ENCODE assay signal across 9 cellular contexts in the genomic region with DNA sequence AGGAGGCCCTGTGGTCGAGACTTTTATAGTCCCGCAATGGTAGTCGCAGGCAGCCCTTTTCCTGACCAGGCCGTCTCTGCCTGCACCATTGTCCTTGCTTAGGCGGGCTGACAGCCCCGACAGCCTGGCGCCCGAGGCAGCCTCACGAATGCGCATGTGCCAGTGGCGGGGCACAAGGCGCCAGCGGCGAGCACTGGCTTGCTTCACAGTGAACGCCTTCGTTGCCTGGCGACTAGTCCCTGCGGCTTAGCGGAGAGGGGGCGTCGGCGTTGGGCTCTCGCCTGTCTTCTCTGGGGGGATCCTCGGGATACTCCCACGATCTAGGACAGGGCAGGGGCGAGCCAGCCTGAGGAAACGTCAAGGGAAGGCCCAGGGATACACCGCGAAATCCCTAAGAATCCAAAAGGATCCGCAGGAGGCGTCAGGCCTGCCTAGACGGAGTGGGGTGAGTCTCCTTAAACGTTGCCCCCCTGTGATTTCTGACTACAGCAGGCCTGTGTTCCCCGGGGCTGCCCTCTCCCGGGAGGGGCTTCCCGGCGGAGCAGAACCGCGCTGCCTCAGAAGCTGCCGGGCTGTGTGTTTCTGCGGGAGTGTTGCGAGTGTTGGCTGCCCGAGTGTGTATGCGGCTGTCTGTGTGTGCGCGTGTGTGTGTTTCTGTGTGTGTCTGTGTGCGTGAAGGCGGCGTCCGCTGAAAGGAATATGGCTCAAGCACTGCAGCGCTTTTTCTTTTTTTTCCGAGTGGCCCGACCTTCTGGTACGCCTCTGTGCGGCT. TPM values are rescaled to one million over a fixed set of nuclear protein-coding genes. Genes with fewer than 3 reads are reported as not detected.
DNase-seq lines count a peak whose midpoint lies in the region; ATAC-seq, FAIRE-seq and TF ChIP-seq lines count a peak whose summit lies in the region.
"Had no signal": no experiment of that assay in that cellular context is flagged by ENCODE, and none has a peak within 500 bp of the region (broad histone marks: within the 10 kb centered on the region; RNA-seq: fewer than 3 reads in every experiment).

No MANE protein-coding gene starts in this region.

- H3K4me1 ChIP-seq in left lung: peaks cover 0 to 4% of the 10 kb centered on the region in 2 donors
- H3K4me1 ChIP-seq in stomach: peaks cover 0 to 20% (median 3%) of the 10 kb centered on the region in 4 donors
- no peaks in the 10 kb centered on the region for H3K4me1 ChIP-seq in small intestine (ENCODE audit: control insufficient read depth in 2 of 2, insufficient read depth in 1 of 2, low read depth in 1 of 2, low read length in 1 of 2)

- TF ChIP-seq POLR2A in NB4 (IDR thresholded peaks at IDR 0.05; ENCODE audit: extremely low read depth, insufficient read length): no peak
- TF ChIP-seq POLR2A in stomach (IDR thresholded peaks at IDR 0.05): no peak

- TF ChIP-seq EP300 in stomach (IDR thresholded peaks at IDR 0.05): no peak

- DNase-seq in AG08395 (ENCODE audit: low spot score) (peak; percentile 89), NB4 (ENCODE audit: low read depth) (peak; percentile 91), coronary artery (ENCODE audit: low spot score) (peak; percentile 80), left lung (peak; percentile 59 to 86), stomach (peak; percentile 25), small intestine (no peak), RCC 7860 (ENCODE audit: low spot score) (no peak)
- DNase-seq in central memory CD4-positive, alpha-beta T cell: no peak

- H3K27ac ChIP-seq in coronary artery (peak overlapping the region in 1 of 2 donors; percentile 9), left lung (no peak overlapping the region), stomach (peak overlapping the region in 1 of 5 donors; percentile 59), small intestine (ENCODE audit: low read depth in 1 of 2, low read length in 1 of 2) (no peak overlapping the region)

- FAIRE-seq in small intestine (lab: Jason Lieb, UNC): no peak
- FAIRE-seq in RCC 7860 (lab: Jason Lieb, UNC): no peak
- FAIRE-seq: TTC549 had no signal

- no peaks in the 10 kb centered on the region for H3K36me3 ChIP-seq in left lung
- no peaks in the 10 kb centered on the region for H3K36me3 ChIP-seq in stomach
- H3K36me3 ChIP-seq in small intestine (ENCODE audit: control insufficient read depth in 2 of 2, insufficient read depth in 2 of 2, low read length in 2 of 2): no peaks in the 10 kb centered on the region

- 8 to 15% (median 11%) methylated on average over 47 to 55 of the region's 55 CpGs for WGBS in stomach, 5 donors
- 13 to 35% (median 30%) methylated on average over 55 of the region's 55 CpGs for WGBS in small intestine, 3 donors

- H3K9me3 ChIP-seq in left lung: peaks cover 0 to 25% of the 10 kb centered on the region in 2 donors
- peaks cover 0 to 40% (median 20%) of the 10 kb centered on the region in 4 donors for H3K9me3 ChIP-seq in stomach
- H3K9me3 ChIP-seq in small intestine (ENCODE audit: control insufficient read depth, low read depth): no peaks in the 10 kb centered on the region

- H3K4me3 ChIP-seq in NB4 (ENCODE audit: low read depth, low read length) (peak overlapping the region; percentile 35), coronary artery (peak overlapping the region; percentile 74), left lung (peak overlapping the region; percentile 23 to 36), stomach (peak overlapping the region; percentile 40 to 54 (median 43)), small intestine (ENCODE audit: low read depth in 1 of 2, low read length in 2 of 2) (no peak overlapping the region)

- ATAC-seq in left lung: peak; percentile 89

- H3K27me3 ChIP-seq in left lung (peaks cover 3 to 54% of the 10 kb centered on the region in 2 donors), stomach (peaks cover 0 to 58% (median 10%) of the 10 kb centered on the region in 3 donors), small intestine (ENCODE audit: control insufficient read depth in 2 of 2, insufficient read depth in 2 of 2, low read length in 2 of 2) (peaks cover 0 to 15% of the 10 kb centered on the region in 2 donors)

- intact Hi-C loops in left lung (cut with DNase I): no loop called here
- intact Hi-C loops in stomach (cut with DNase I; ENCODE audit: low total_unique reads): no loop called here

- TF ChIP-seq CTCF in NB4 (IDR thresholded peaks at IDR 0.05; ENCODE audit: low read depth, low read length) (no peak), coronary artery (IDR thresholded peaks at IDR 0.05) (no peak), left lung (IDR thresholded peaks at IDR 0.05) (no peak), stomach (IDR thresholded peaks at IDR 0.05) (no peak)

RNA-seq across cellular contexts. Expression of gene ZNF273, which starts 20.5 kb away (rescaled TPM):
- 1 to 10 TPM; 5.0 to 5.8 TPM for total RNA-seq in left lung
- 10 to 100 TPM in 3 of 5 donors, 1 to 10 TPM in 2; 5.3 to 24.3 (median 11.6) TPM for total RNA-seq in stomach
- 1 to 10 TPM; 1.3 to 7.7 (median 2.9) TPM for polyA plus RNA-seq in stomach
- polyA plus RNA-seq in small intestine: 1 to 10 TPM in 1 of 3 donors, under 1 TPM in 2; 0.27 to 3.4 (median 0.67) TPM

Comparison
In these comparisons a context has a peak if more than half of its experiments do, and no peak if none do; other contexts are left out.
1. DNase-seq: peak in AG08395 (single experiment), NB4 (single experiment), coronary artery (single experiment), left lung (2 of 2) and stomach (single experiment); none in small intestine (single experiment), RCC 7860 (single experiment) and central memory CD4-positive, alpha-beta T cell (single experiment).
2. H3K4me3 ChIP-seq: peak in NB4 (single experiment), coronary artery (single experiment), left lung (2 of 2) and stomach (4 of 4); none in small intestine (0 of 2).